Comparison of ENCODE assay signal across 12 cellular contexts in genomic region chr10:72802291-72803118, GRCh38.
DNase-seq lines count a peak whose midpoint lies in the region; ATAC-seq, FAIRE-seq and TF ChIP-seq lines count a peak whose summit lies in the region.
"Had no signal": no experiment of that assay in that cellular context is flagged by ENCODE, and none has a peak within 500 bp of the region (broad histone marks: within the 10 kb centered on the region; RNA-seq: fewer than 3 reads in every experiment).

No MANE protein-coding gene starts in this region.

- dilution Hi-C loops in endothelial cell of umbilical vein (cut with MboI; ENCODE audit: extremely low pct_ligation_motif_present, low sequenced_read_pairs), result no loop called here

- H3K4me1 Mint-ChIP-seq in osteocyte (ENCODE audit: unreplicated experiment), result peaks cover 37% of the 10 kb centered on the region

- no peak for TF ChIP-seq POLR2A in endothelial cell of umbilical vein (IDR thresholded peaks at IDR 0.05; ENCODE audit: low read depth, low read length)

- no peaks in the 10 kb centered on the region for H3K9me2 ChIP-seq in PC-3 (replicated peaks; ENCODE audit: low read length)

- TF ChIP-seq CTCF in PC-3 (conservative IDR thresholded peaks at IDR 0.05; ENCODE audit: low read depth, low read length), result no peak
- TF ChIP-seq CTCF in endothelial cell of umbilical vein (IDR thresholded peaks at IDR 0.05; ENCODE audit: extremely low read depth in 1 of 2, insufficient read depth in 1 of 2, low read depth in 1 of 2, low read length in 2 of 2), result no peak
- TF ChIP-seq CTCF in osteocyte (IDR thresholded peaks at IDR 0.05), result no peak

- H3K27ac ChIP-seq in PC-3 (ENCODE audit: low read length) (peak overlapping the region; percentile 0; the same call in 1 of the 2 replicates), endothelial cell of umbilical vein (ENCODE audit: insufficient read depth, low read depth, low read length) (peak overlapping the region; percentile 48)

- peak overlapping the region; percentile 74 for H3K4me3 Mint-ChIP-seq in osteocyte (ENCODE audit: unreplicated experiment)

- H3K27me3 ChIP-seq in PC-3 (ENCODE audit: low read length) (0 out of 2 replicates have a peak, but pooled peaks cover 2% of the 10 kb centered on the region), endothelial cell of umbilical vein (ENCODE audit: control insufficient read depth in 2 of 2, insufficient read depth in 2 of 2, low read length in 2 of 2) (no peaks in the 10 kb centered on the region)

- no peaks in the 10 kb centered on the region for H3K9me3 Mint-ChIP-seq in osteocyte (ENCODE audit: unreplicated experiment)

- POLR2A ChIA-PET in PC-3 (lab: Charles Lee; ENCODE audit: unreplicated experiment), result interaction anchor here (0.5 to 0.6 kb wide), 2 partner anchors 44 to 578 kb away, joined by 3 read pairs; no protein-coding TSS in a partner anchor
- POLR2A ChIA-PET in endothelial cell of umbilical vein (lab: Charles Lee), result interaction anchor here (0.5 kb wide), 1 partner anchor 293 kb away, joined by 4 read pairs; no protein-coding TSS in a partner anchor

- DNase-seq in GM03348 (ENCODE audit: low spot score) (peak; percentile 52), PC-3 (peak; percentile 86), endothelial cell of umbilical vein (ENCODE audit: low read depth, low spot score) (peak; percentile 74), osteocyte (ENCODE audit: extremely low spot score, unreplicated experiment) (no peak), pons (ENCODE audit: low spot score) (no peak), DMS 273 (lab: John Stamatoyannopoulos, UW; ENCODE audit: unreplicated experiment) (no peak), islet precursor cell (no peak)
- no peak for DNase-seq in stimulated activated CD4-positive, alpha-beta T cell treated with anti-CD3 and anti-CD28 coated beads, Interleukin-4, amount 100 ng/mL, for 4 hours
- DNase-seq: DMS53, glutamatergic neuron had no signal

- BruUV-seq in PC-3 (replicated peaks; lab: Mats Ljungman, UMichigan), result no TSS peak
- no TSS peak for BruUV-seq in endothelial cell of umbilical vein (replicated peaks; lab: Mats Ljungman, UMichigan)

- peak; percentile 91 for ATAC-seq in PC-3

- H3K9me1 ChIP-seq in endothelial cell of umbilical vein (replicated peaks; ENCODE audit: control insufficient read depth, extremely low read depth, insufficient read depth, low read length), result peaks cover 3% of the 10 kb centered on the region

- H3K36me3 ChIP-seq in PC-3 (ENCODE audit: low read depth, low read length), result no peaks in the 10 kb centered on the region
- no peaks in the 10 kb centered on the region for H3K36me3 ChIP-seq in endothelial cell of umbilical vein (ENCODE audit: control insufficient read depth in 2 of 2, extremely low read depth in 1 of 2, insufficient read depth in 2 of 2, low read length in 2 of 2)

- intact Hi-C loops in PC-3 (cut with micrococcal nuclease) (no loop called here), endothelial cell of umbilical vein (cut with micrococcal nuclease) (no loop called here)

- no peaks in the 10 kb centered on the region for H3K27me3 Mint-ChIP-seq in osteocyte (ENCODE audit: unreplicated experiment)

- no peaks in the 10 kb centered on the region for H4K20me1 ChIP-seq in PC-3 (ENCODE audit: low read length)
- H4K20me1 ChIP-seq in endothelial cell of umbilical vein (replicated peaks; ENCODE audit: control insufficient read depth, extremely low read depth, insufficient read depth, low read length), result no peaks in the 10 kb centered on the region

- H2AFZ ChIP-seq in PC-3 (ENCODE audit: low read length) (peak overlapping the region; percentile 20), endothelial cell of umbilical vein (ENCODE audit: low read depth, low read length) (peak overlapping the region; percentile 31)

- H3K9ac ChIP-seq in PC-3 (ENCODE audit: low read length), result no peak overlapping the region
- peak overlapping the region; percentile 29 for H3K9ac ChIP-seq in endothelial cell of umbilical vein (replicated peaks; ENCODE audit: extremely low read depth, insufficient read depth, low read length)

- peak overlapping the region; percentile 98 for H3K27ac Mint-ChIP-seq in osteocyte (ENCODE audit: unreplicated experiment)
- H3K27ac Mint-ChIP-seq: activated naive CD4-positive, alpha-beta T cell treated with anti-CD3 and anti-CD28 coated beads, Interleukin-2, amount 50 U/mL, for 72 hours had no signal

- H3K9me3 ChIP-seq in PC-3 (ENCODE audit: low read length), result no peaks in the 10 kb centered on the region
- H3K9me3 ChIP-seq in endothelial cell of umbilical vein (replicated peaks; ENCODE audit: control insufficient read depth, insufficient read depth, low read length), result no peaks in the 10 kb centered on the region

- H3K4me1 ChIP-seq in PC-3 (ENCODE audit: insufficient read depth, low read length) (peaks cover 33% of the 10 kb centered on the region), endothelial cell of umbilical vein (ENCODE audit: control insufficient read depth, extremely low read depth, insufficient read depth, low read length) (peaks cover 34% of the 10 kb centered on the region)

- CTCF ChIA-PET in PC-3 (lab: Charles Lee), result interaction anchor here (0.6 to 0.7 kb wide), 3 partner anchors 8 to 409 kb away, joined by 3 to 7 read pairs (median 5); no protein-coding TSS in a partner anchor
- CTCF ChIA-PET in endothelial cell of umbilical vein (lab: Charles Lee), result interaction anchor here (0.5 to 2.5 kb wide), 7 partner anchors 10 to 114 kb away, joined by 3 to 17 read pairs (median 4); no protein-coding TSS in a partner anchor

- FAIRE-seq in endothelial cell of umbilical vein (lab: Jason Lieb, UNC), result peak; percentile 70
- FAIRE-seq: TTC549 had no signal

- H3F3A ChIP-seq in PC-3 (ENCODE audit: low read length, unreplicated experiment), result no peaks in the 10 kb centered on the region

- H3K4me3 ChIP-seq in PC-3 (ENCODE audit: low read length), result peak overlapping the region; percentile 32
- peak overlapping the region in 1 of 3 experiments; percentile 38 for H3K4me3 ChIP-seq in endothelial cell of umbilical vein (replicated peaks in 1 of 3; ENCODE audit: insufficient read depth in 1 of 3, low read depth in 1 of 3, low read length in 3 of 3)

- no peaks in the 10 kb centered on the region for H3K79me2 ChIP-seq in PC-3 (ENCODE audit: low read length)
- H3K79me2 ChIP-seq in endothelial cell of umbilical vein (ENCODE audit: control insufficient read depth, insufficient read depth, low read length), result peaks cover 3% of the 10 kb centered on the region

- H3K36me3 Mint-ChIP-seq in osteocyte (ENCODE audit: unreplicated experiment), result no peaks in the 10 kb centered on the region
- H3K36me3 Mint-ChIP-seq: activated naive CD4-positive, alpha-beta T cell treated with anti-CD3 and anti-CD28 coated beads, Interleukin-2, amount 50 U/mL, for 72 hours had no signal

- peak overlapping the region; percentile 63 for H3K4me2 ChIP-seq in PC-3 (ENCODE audit: low read length)
- H3K4me2 ChIP-seq in endothelial cell of umbilical vein (ENCODE audit: insufficient read depth, low read length), result peak overlapping the region; percentile 85

TF ChIP-seq in endothelial cell of umbilical vein, 7 proteins besides CTCF, POLR2A, EP300 and RAD21:
- TF ChIP-seq EZH2 (IDR thresholded peaks at IDR 0.05; ENCODE audit: borderline replicate concordance, low read depth, low read length, severe bottlenecking) (no peak), JUN (IDR thresholded peaks at IDR 0.05; ENCODE audit: borderline replicate concordance, insufficient read depth, insufficient read length, low read depth) (peak; percentile 53), MYC (IDR thresholded peaks at IDR 0.05; ENCODE audit: low read depth, low read length) (no peak), FOS (IDR thresholded peaks at IDR 0.05; ENCODE audit: borderline replicate concordance, insufficient read depth, low read length) (peak; percentile 62), POLR2AphosphoS5 (IDR thresholded peaks at IDR 0.05; ENCODE audit: insufficient read depth, low read depth, low read length) (no peak), GATA2 (IDR thresholded peaks at IDR 0.05; ENCODE audit: insufficient read depth, insufficient read length, low read depth, low read length) (no peak)
- TF ChIP-seq, protein P1, sequence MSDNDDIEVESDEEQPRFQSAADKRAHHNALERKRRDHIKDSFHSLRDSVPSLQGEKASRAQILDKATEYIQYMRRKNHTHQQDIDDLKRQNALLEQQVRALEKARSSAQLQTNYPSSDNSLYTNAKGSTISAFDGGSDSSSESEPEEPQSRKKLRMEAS (IDR thresholded peaks at IDR 0.05; ENCODE audit: insufficient read depth, insufficient read length), result no peak
TF ChIP-seq in endothelial cell of umbilical vein: peak in this region for 2.

Comparison
In these comparisons a context has a peak if more than half of its experiments do, and no peak if none do; other contexts are left out.
1. DNase-seq: peak in GM03348 (single experiment), PC-3 (single experiment) and endothelial cell of umbilical vein (single experiment); none in osteocyte (single experiment), pons (single experiment), stimulated activated CD4-positive, alpha-beta T cell treated with anti-CD3 and anti-CD28 coated beads, Interleukin-4, amount 100 ng/mL, for 4 hours (0 of 2), DMS 273 (single experiment) and islet precursor cell (single experiment).